ENCODE assay signal across 28 cellular contexts in genomic region chr2:239827511-239827865, GRCh38.
DNase-seq lines count a peak whose midpoint lies in the region; ATAC-seq and TF ChIP-seq lines count a peak whose summit lies in the region.
"Had no signal": no experiment of that assay in that cellular context is flagged by ENCODE, and none has a peak within 500 bp of the region (broad histone marks: within the 10 kb centered on the region; RNA-seq: fewer than 3 reads in every experiment).

No MANE protein-coding gene starts in this region.

- H3K4me1 ChIP-seq in Peyer's patch = peaks cover 0 to 6% (median 0%) of the 10 kb centered on the region in 4 donors
- peaks cover 5% of the 10 kb centered on the region for H3K4me1 ChIP-seq in suprapubic skin
- no peaks in the 10 kb centered on the region for H3K4me1 ChIP-seq in mucosa of descending colon (ENCODE audit: low read depth)
- H3K4me1 ChIP-seq: colonic mucosa had no signal

- H3K36me3 ChIP-seq in Peyer's patch = no peaks in the 10 kb centered on the region
- no peaks in the 10 kb centered on the region for H3K36me3 ChIP-seq in suprapubic skin
- no peaks in the 10 kb centered on the region for H3K36me3 ChIP-seq in mucosa of descending colon (ENCODE audit: low read depth)
- H3K36me3 ChIP-seq: colonic mucosa, thoracic aorta, WERI-Rb-1 had no signal

- no peak overlapping the region for H3K27ac Mint-ChIP-seq in mesothelial cell of epicardium
- H3K27ac Mint-ChIP-seq: activated CD4-positive, alpha-beta T cell treated with anti-CD3 and anti-CD28 coated beads, Interleukin-2, amount 10 ng/mL, durations not matched to agents 24 days and 14 days; activated naive CD8-positive, alpha-beta T cell treated with anti-CD3 and anti-CD28 coated beads for 36 hours; B cell; CD4-positive, alpha-beta memory T cell; immature natural killer cell; naive B cell had no signal

- H3K4me1 Mint-ChIP-seq in mesothelial cell of epicardium = peaks cover 20% of the 10 kb centered on the region
- H3K4me1 Mint-ChIP-seq: activated CD4-positive, alpha-beta T cell treated with anti-CD3 and anti-CD28 coated beads, Interleukin-2, amount 10 ng/mL, durations not matched to agents 24 days and 14 days; activated naive CD8-positive, alpha-beta T cell treated with anti-CD3 and anti-CD28 coated beads for 36 hours; B cell; immature natural killer cell; naive B cell had no signal

- peak; percentile 26 for DNase-seq in activated CD8-positive, alpha-beta memory T cell treated with anti-CD3 and anti-CD28 coated beads for 24 hours
- DNase-seq in activated CD8-positive, alpha-beta memory T cell treated with anti-CD3 and anti-CD28 coated beads, Interleukin-2, amount 50 U/mL, for 4 hours = no peak
- DNase-seq in Peyer's patch = peak in 2 of 3 donors; percentile 21 to 34
- peak; percentile 15 to 30 for DNase-seq in mesothelial cell of epicardium (ENCODE audit: low spot score in 2 of 2, unreplicated experiment in 2 of 2)
- peak; percentile 37 to 77 for DNase-seq in suprapubic skin (ENCODE audit: low spot score in 2 of 2)
- DNase-seq in mucosa of descending colon = no peak
- no peak for DNase-seq in central memory CD4-positive, alpha-beta T cell
- DNase-seq: activated CD4-positive, alpha-beta T cell treated with anti-CD3 and anti-CD28 coated beads, Interleukin-2, amount 10 ng/mL, durations not matched to agents 24 days and 14 days; activated naive CD8-positive, alpha-beta T cell treated with anti-CD3 and anti-CD28 coated beads for 36 hours; anterior cingulate cortex; CD4-positive, alpha-beta memory T cell; effector memory CD4-positive, alpha-beta T cell; GOT3; immature natural killer cell; naive B cell; NCI-H1048; NCI-H1694; NCI-H446; NCI-H774; nucleus accumbens; small intestine; stimulated activated naive CD4-positive, alpha-beta T cell treated with Interleukin-2 at 50 U/mL for 16 hours; WERI-Rb-1 had no signal

- peaks cover 15% of the 10 kb centered on the region for H3K27me3 Mint-ChIP-seq in mesothelial cell of epicardium (ENCODE audit: low read depth)
- H3K27me3 Mint-ChIP-seq: activated naive CD8-positive, alpha-beta T cell treated with anti-CD3 and anti-CD28 coated beads for 36 hours had no signal

- TF ChIP-seq POLR2A in Peyer's patch (IDR thresholded peaks at IDR 0.05) = no peak
- no peak for TF ChIP-seq POLR2A in suprapubic skin (IDR thresholded peaks at IDR 0.05)

- no peaks in the 10 kb centered on the region for H3K36me3 Mint-ChIP-seq in mesothelial cell of epicardium
- H3K36me3 Mint-ChIP-seq: activated naive CD8-positive, alpha-beta T cell treated with anti-CD3 and anti-CD28 coated beads for 36 hours; CD4-positive, alpha-beta memory T cell; immature natural killer cell; naive B cell had no signal

- H3K27ac ChIP-seq in Peyer's patch (no peak overlapping the region), suprapubic skin (no peak overlapping the region)
- H3K27ac ChIP-seq: colonic mucosa, epithelial cell of prostate, thoracic aorta, WERI-Rb-1 had no signal

- TF ChIP-seq CTCF in Peyer's patch (IDR thresholded peaks at IDR 0.05) = no peak
- TF ChIP-seq CTCF in mesothelial cell of epicardium (IDR thresholded peaks at IDR 0.05; ENCODE audit: unreplicated experiment) = no peak
- no peak for TF ChIP-seq CTCF in suprapubic skin (IDR thresholded peaks at IDR 0.05)
- TF ChIP-seq CTCF in mucosa of descending colon (IDR thresholded peaks at IDR 0.05) = no peak

- no peaks in the 10 kb centered on the region for H3K27me3 ChIP-seq in Peyer's patch
- no peaks in the 10 kb centered on the region for H3K27me3 ChIP-seq in suprapubic skin
- H3K27me3 ChIP-seq: colonic mucosa had no signal

- WGBS in suprapubic skin = 92% methylated on average over 10 of the region's 10 CpGs

- no peak overlapping the region for H3K4me3 Mint-ChIP-seq in mesothelial cell of epicardium
- H3K4me3 Mint-ChIP-seq: activated CD4-positive, alpha-beta T cell treated with anti-CD3 and anti-CD28 coated beads, Interleukin-2, amount 10 ng/mL, durations not matched to agents 24 days and 14 days; activated naive CD8-positive, alpha-beta T cell treated with anti-CD3 and anti-CD28 coated beads for 36 hours; B cell; CD4-positive, alpha-beta memory T cell; immature natural killer cell; naive B cell had no signal

- intact Hi-C loops in mucosa of descending colon (cut with DNase I, micrococcal nuclease) = no loop called here

- ATAC-seq in mucosa of descending colon = no peak
- no peak for ATAC-seq in GM18858 (IDR thresholded peaks at IDR 0.05; ENCODE audit: unreplicated experiment)

- TF ChIP-seq EP300 in suprapubic skin (IDR thresholded peaks at IDR 0.05) = no peak

- H3K4me3 ChIP-seq in Peyer's patch (no peak overlapping the region), suprapubic skin (no peak overlapping the region), mucosa of descending colon (no peak overlapping the region)
- H3K4me3 ChIP-seq: colonic mucosa, thoracic aorta had no signal

- H3K9me3 ChIP-seq in Peyer's patch (no peaks in the 10 kb centered on the region), suprapubic skin (no peaks in the 10 kb centered on the region), mucosa of descending colon (no peaks in the 10 kb centered on the region)
- H3K9me3 ChIP-seq: colonic mucosa, thoracic aorta had no signal

- peaks cover 3% of the 10 kb centered on the region for H3K9me3 Mint-ChIP-seq in mesothelial cell of epicardium
- H3K9me3 Mint-ChIP-seq: activated CD4-positive, alpha-beta T cell treated with anti-CD3 and anti-CD28 coated beads, Interleukin-2, amount 10 ng/mL, durations not matched to agents 24 days and 14 days; activated naive CD8-positive, alpha-beta T cell treated with anti-CD3 and anti-CD28 coated beads for 36 hours; CD4-positive, alpha-beta memory T cell; immature natural killer cell had no signal

Comparison
In these comparisons a context has a peak if more than half of its experiments do, and no peak if none do; other contexts are left out.
1. DNase-seq: peak in activated CD8-positive, alpha-beta memory T cell treated with anti-CD3 and anti-CD28 coated beads for 24 hours (single experiment), Peyer's patch (2 of 3), mesothelial cell of epicardium (2 of 2) and suprapubic skin (2 of 2); none in activated CD8-positive, alpha-beta memory T cell treated with anti-CD3 and anti-CD28 coated beads, Interleukin-2, amount 50 U/mL, for 4 hours (single experiment), mucosa of descending colon (0 of 3) and central memory CD4-positive, alpha-beta T cell (single experiment).